In the genomic region with DNA sequence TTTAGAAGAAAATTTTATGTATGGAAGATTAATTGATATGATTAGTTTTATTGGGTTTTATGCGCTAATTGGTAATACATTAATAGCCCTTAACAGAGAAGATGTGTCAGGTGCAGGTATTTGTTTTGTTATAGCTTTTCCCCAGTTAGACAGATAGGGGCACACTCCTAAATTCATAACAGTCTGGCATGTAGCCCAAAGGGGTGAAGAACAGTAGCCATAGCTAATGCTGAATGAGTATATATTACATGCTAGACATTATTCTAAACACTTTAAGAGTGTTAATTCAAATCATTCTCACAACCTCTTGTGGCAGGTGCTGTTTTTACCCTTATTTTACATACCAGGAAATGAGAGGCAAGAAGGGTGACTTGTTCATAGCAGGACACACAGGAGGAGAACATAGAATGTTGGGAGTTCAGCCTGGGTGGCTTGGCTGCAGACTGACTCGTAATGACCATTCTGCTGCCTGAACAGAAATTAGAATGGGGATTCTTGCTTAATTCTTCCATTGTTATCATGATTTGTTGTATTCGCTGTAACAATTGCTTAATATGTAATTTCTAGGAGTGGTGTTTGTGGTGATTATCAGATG, we compare ENCODE assay signal across 12 cellular contexts. TPM values are rescaled to one million over a fixed set of nuclear protein-coding genes. Genes with fewer than 3 reads are reported as not detected.
DNase-seq lines count a peak whose midpoint lies in the region; ATAC-seq and TF ChIP-seq lines count a peak whose summit lies in the region.
"Had no signal": no experiment of that assay in that cellular context is flagged by ENCODE, and none has a peak within 500 bp of the region (broad histone marks: within the 10 kb centered on the region; RNA-seq: fewer than 3 reads in every experiment).

No MANE protein-coding gene starts in this region.

- H3K36me3 ChIP-seq in left lung: peaks cover 0 to 17% of the 10 kb centered on the region in 2 donors
- H3K36me3 ChIP-seq: vagina had no signal

- TF ChIP-seq CTCF in left lung (IDR thresholded peaks at IDR 0.05): no peak

- intact Hi-C loops in left lung (cut with DNase I): no loop called here

- no peak for DNase-seq in left lung
- no peak for DNase-seq in MV-4-11 (lab: John Stamatoyannopoulos, UW)
- DNase-seq in ecto neural progenitor cell (ENCODE audit: low spot score): no peak
- no peak for DNase-seq in NCI-H510A treated with DMSO at 0.1 percent for 48 hours (lab: John Stamatoyannopoulos, UW)
- DNase-seq in T-helper 9 cell: no peak
- DNase-seq: COR-L47, RPMI8226 had no signal

- H3K9me3 ChIP-seq in left lung: no peaks in the 10 kb centered on the region
- H3K9me3 ChIP-seq: vagina had no signal

- H3K27me3 ChIP-seq in left lung: no peaks in the 10 kb centered on the region
- H3K27me3 ChIP-seq: vagina had no signal

- no peaks in the 10 kb centered on the region for H3K4me1 ChIP-seq in left lung

- H3K4me3 ChIP-seq in left lung: no peak overlapping the region
- H3K4me3 ChIP-seq: skin epidermis, vagina had no signal

- no peak overlapping the region for H3K27ac ChIP-seq in left lung
- H3K27ac ChIP-seq: skin epidermis, vagina had no signal

- ATAC-seq in GM18868 (IDR thresholded peaks at IDR 0.05; ENCODE audit: unreplicated experiment) (peak; percentile 50), GM21737 (IDR thresholded peaks at IDR 0.05; ENCODE audit: unreplicated experiment) (peak; percentile 53), HG03442 (IDR thresholded peaks at IDR 0.05; ENCODE audit: unreplicated experiment) (peak; percentile 66), left lung (peak; percentile 45)

RNA-seq across cellular contexts. Expression of a gene that starts 20.1 kb away (rescaled TPM):
- total RNA-seq in left lung: 10 to 100 TPM; 26.8 to 32.0 TPM
